7 cellular contexts compared by ENCODE assay signal in the genomic region with DNA sequence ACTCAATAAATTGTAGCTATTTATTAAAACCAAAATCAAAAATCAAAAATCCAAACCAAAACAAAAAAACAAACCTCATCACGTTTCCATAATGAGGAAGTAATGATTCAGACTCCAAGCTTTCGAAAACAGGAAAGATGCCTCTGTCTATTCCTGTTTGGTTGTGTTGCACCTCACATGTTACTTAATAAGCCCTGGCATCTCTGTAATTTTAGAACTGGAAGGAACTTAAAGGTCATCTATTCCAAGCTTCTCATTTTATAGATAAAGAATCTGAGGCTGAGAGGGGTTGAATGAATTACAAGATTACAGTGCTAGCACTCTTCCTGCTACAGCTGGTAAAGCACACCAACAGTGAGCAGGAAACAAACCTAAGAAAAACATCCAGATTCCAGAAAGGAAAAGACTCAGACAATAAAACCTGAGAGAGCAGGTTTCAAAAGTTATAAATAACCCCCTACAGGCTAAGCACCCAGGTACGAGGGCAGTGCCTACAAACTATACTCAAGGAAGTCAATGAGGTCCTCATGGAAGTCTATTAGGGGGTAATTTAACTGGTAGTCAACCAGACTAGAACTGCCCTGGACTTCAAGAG. TPM values are rescaled to one million over a fixed set of nuclear protein-coding genes. Genes with fewer than 3 reads are reported as not detected.
DNase-seq lines count a peak whose midpoint lies in the region; ATAC-seq, FAIRE-seq and TF ChIP-seq lines count a peak whose summit lies in the region.
"Not testable (repeated sequence)": the region's sequence is repeated elsewhere in the genome, so short reads cannot be mapped to it uniquely, and the experiment has no call there.

No MANE protein-coding gene starts in this region.

- not testable (repeated sequence) for H3K79me2 ChIP-seq in endothelial cell of umbilical vein (ENCODE audit: control insufficient read depth, insufficient read depth, low read length); hepatocyte

- not testable (repeated sequence) for TF ChIP-seq EP300 in stomach (IDR thresholded peaks at IDR 0.05)

- not testable (repeated sequence) for BruUV-seq in endothelial cell of umbilical vein (replicated peaks; lab: Mats Ljungman, UMichigan)

- H3K9me3 ChIP-seq in body of pancreas; endothelial cell of umbilical vein (replicated peaks; ENCODE audit: control insufficient read depth, insufficient read depth, low read length); heart right ventricle; hepatocyte (ENCODE audit: low read depth); neutrophil; stomach: not testable (repeated sequence)

- H3K27me3 Mint-ChIP-seq in CD14-positive monocyte (ENCODE audit: low read depth in 3 of 3) = not testable (repeated sequence)

- POLR2A ChIA-PET in endothelial cell of umbilical vein (lab: Charles Lee) = not testable (repeated sequence)

- H3K36me3 ChIP-seq in body of pancreas (replicated peaks in 1 of 2; ENCODE audit: insufficient read depth in 1 of 2, low read depth in 2 of 2); endothelial cell of umbilical vein (ENCODE audit: control insufficient read depth in 2 of 2, extremely low read depth in 1 of 2, insufficient read depth in 2 of 2, low read length in 2 of 2); heart right ventricle; hepatocyte (replicated peaks; ENCODE audit: insufficient read depth, low read depth); neutrophil; stomach: not testable (repeated sequence)

- not testable (repeated sequence) for H2AFZ ChIP-seq in endothelial cell of umbilical vein (ENCODE audit: low read depth, low read length); hepatocyte

- H3K4me3 ChIP-seq in body of pancreas; endothelial cell of umbilical vein (replicated peaks in 1 of 3; ENCODE audit: insufficient read depth in 1 of 3, low read depth in 1 of 3, low read length in 3 of 3); heart right ventricle; hepatocyte; stomach: not testable (repeated sequence)
- H3K4me3 ChIP-seq in neutrophil (ENCODE audit: low read depth in 1 of 2, low read length in 1 of 2) = peak overlapping the region in 1 of 2 experiments; percentile 36

- not testable (repeated sequence) for H3K9ac ChIP-seq in endothelial cell of umbilical vein (replicated peaks; ENCODE audit: extremely low read depth, insufficient read depth, low read length)

- not testable (repeated sequence) for H4K20me1 ChIP-seq in endothelial cell of umbilical vein (replicated peaks; ENCODE audit: control insufficient read depth, extremely low read depth, insufficient read depth, low read length); hepatocyte (ENCODE audit: insufficient read depth, poor library complexity, severe bottlenecking)

- intact Hi-C loops in CD14-positive monocyte (cut with micrococcal nuclease); body of pancreas (cut with DNase I); endothelial cell of umbilical vein (cut with micrococcal nuclease); heart right ventricle (cut with DNase I); stomach (cut with DNase I; ENCODE audit: low total_unique reads): not testable (repeated sequence)

- H3K4me2 ChIP-seq in endothelial cell of umbilical vein (ENCODE audit: insufficient read depth, low read length) = not testable (repeated sequence)
- H3K4me2 ChIP-seq in hepatocyte = peak overlapping the region; percentile 41

- not testable (repeated sequence) for H3K27me3 ChIP-seq in body of pancreas; endothelial cell of umbilical vein (ENCODE audit: control insufficient read depth in 2 of 2, insufficient read depth in 2 of 2, low read length in 2 of 2); heart right ventricle; hepatocyte; neutrophil; stomach

- CTCF ChIA-PET in endothelial cell of umbilical vein (lab: Charles Lee) = not testable (repeated sequence)

- H3K9me2 ChIP-seq in hepatocyte (replicated peaks; ENCODE audit: insufficient read depth) = not testable (repeated sequence)

- TF ChIP-seq POLR2A in body of pancreas (IDR thresholded peaks at IDR 0.05); endothelial cell of umbilical vein (IDR thresholded peaks at IDR 0.05; ENCODE audit: low read depth, low read length); stomach (IDR thresholded peaks at IDR 0.05): not testable (repeated sequence)

- H3K4me1 ChIP-seq in body of pancreas; endothelial cell of umbilical vein (ENCODE audit: control insufficient read depth, extremely low read depth, insufficient read depth, low read length); heart right ventricle; hepatocyte (ENCODE audit: insufficient read depth); stomach: not testable (repeated sequence)
- peaks cover 7 to 12% of the 10 kb centered on the region in 2 experiments for H3K4me1 ChIP-seq in neutrophil (ENCODE audit: control insufficient read depth in 1 of 2, insufficient read depth in 1 of 2, low read depth in 1 of 2, low read length in 1 of 2)

- H3K27ac ChIP-seq in body of pancreas (peak overlapping the region in 3 of 4 donors; percentile 17 to 66 (median 39)), heart right ventricle (peak overlapping the region; percentile 49 to 88 (median 81)), hepatocyte (peak overlapping the region; percentile 86), neutrophil (peak overlapping the region; percentile 92), stomach (peak overlapping the region in 4 of 5 donors; percentile 59 to 89 (median 77))
- not testable (repeated sequence) for H3K27ac ChIP-seq in endothelial cell of umbilical vein (ENCODE audit: insufficient read depth, low read depth, low read length)

- H3K9me1 ChIP-seq in endothelial cell of umbilical vein (replicated peaks; ENCODE audit: control insufficient read depth, extremely low read depth, insufficient read depth, low read length) = not testable (repeated sequence)

- FAIRE-seq in endothelial cell of umbilical vein (lab: Jason Lieb, UNC) = peak; percentile 4

- not testable (repeated sequence) for TF ChIP-seq CTCF in CD14-positive monocyte (IDR thresholded peaks at IDR 0.05); body of pancreas (IDR thresholded peaks at IDR 0.05); endothelial cell of umbilical vein (IDR thresholded peaks at IDR 0.05; ENCODE audit: extremely low read depth in 1 of 2, insufficient read depth in 1 of 2, low read depth in 1 of 2, low read length in 2 of 2); heart right ventricle (IDR thresholded peaks at IDR 0.05); hepatocyte (IDR thresholded peaks at IDR 0.05; ENCODE audit: poor library complexity); neutrophil (IDR thresholded peaks at IDR 0.05); stomach (IDR thresholded peaks at IDR 0.05)

- not testable (repeated sequence) for H3K9me3 Mint-ChIP-seq in CD14-positive monocyte

- not testable (repeated sequence) for ATAC-seq in body of pancreas
- ATAC-seq in heart right ventricle = peak in 7 of 8 donors; percentile 21 to 76 (median 52)

- not testable (repeated sequence) for H3K36me3 Mint-ChIP-seq in CD14-positive monocyte

- 55 to 56% methylated on average over 2 of the region's 3 CpGs for WGBS in body of pancreas, 2 donors
- 12 to 55% methylated on average over 1 of the region's 3 CpGs for whole genome bisulfite sequencing in heart right ventricle, 2 donors
- 64% methylated on average over 2 of the region's 3 CpGs for WGBS in hepatocyte (ENCODE audit: low lambda C conversion rate, missing lambda C conversion rate)
- WGBS in stomach, 5 donors = 7 to 44% (median 42%) methylated on average over 1 to 2 of the region's 3 CpGs

- dilution Hi-C loops in endothelial cell of umbilical vein (cut with MboI; ENCODE audit: extremely low pct_ligation_motif_present, low sequenced_read_pairs) = not testable (repeated sequence)

- peak overlapping the region; percentile 81 to 92 (median 85) for H3K27ac Mint-ChIP-seq in CD14-positive monocyte

- not testable (repeated sequence) for DNase-seq in CD14-positive monocyte (ENCODE audit: low spot score); body of pancreas; endothelial cell of umbilical vein (ENCODE audit: low read depth, low spot score); heart right ventricle; hepatocyte (ENCODE audit: low spot score); stomach

- H3K4me3 Mint-ChIP-seq in CD14-positive monocyte = not testable (repeated sequence)

- not testable (repeated sequence) for H3K4me1 Mint-ChIP-seq in CD14-positive monocyte

RNA-seq across cellular contexts. Expression of gene RMND5A, which starts 5.4 kb away (rescaled TPM):
- polyA plus RNA-seq in CD14-positive monocyte = 10 to 100 TPM; 18.5 to 18.9 TPM
- total RNA-seq in body of pancreas = 10 to 100 TPM; 27.4 to 28.5 TPM
- 21.5 and 22.9 TPM in 2 replicates for total RNA-seq in endothelial cell of umbilical vein
- polyA plus RNA-seq in endothelial cell of umbilical vein = 7.1 and 10.8 TPM in 2 replicates
- 11.8 and 12.0 TPM in 2 replicates for polyA plus RNA-seq in endothelial cell of umbilical vein (2011; cell fraction: cytosol; rRNA removed)
- polyA plus RNA-seq in endothelial cell of umbilical vein (2011; cell fraction: nucleus; rRNA removed) = 7.0 and 9.1 TPM in 2 replicates
- 12.0 and 14.6 TPM in 2 replicates for polyA plus RNA-seq in endothelial cell of umbilical vein (2012)
- 45.0 and 65.4 TPM in 2 replicates for polyA minus RNA-seq in endothelial cell of umbilical vein
- 49.3 TPM for polyA minus RNA-seq in endothelial cell of umbilical vein (2011; cell fraction: cytosol; rRNA and poly(A)+ RNA removed)
- polyA minus RNA-seq in endothelial cell of umbilical vein (2011; cell fraction: nucleus; rRNA and poly(A)+ RNA removed) = 11.0 and 19.5 TPM in 2 replicates
- 100 to 1,000 TPM in 7 of 10 donors, 10 to 100 TPM in 3; 68.0 to 152 (median 114) TPM for total RNA-seq in heart right ventricle
- 10 to 100 TPM; 23.4 to 29.3 TPM for polyA plus RNA-seq in heart right ventricle
- total RNA-seq in hepatocyte = 72.3 and 80.8 TPM in 2 replicates
- polyA plus RNA-seq in hepatocyte = 23.0 and 25.7 TPM in 2 replicates
- total RNA-seq in stomach = 100 to 1,000 TPM in 1 of 5 donors, 10 to 100 TPM in 4; 19.8 to 111 (median 46.9) TPM
- polyA plus RNA-seq in stomach = 1 to 10 TPM; 7.3 to 9.5 (median 8.9) TPM
